ENCODE assay signal across 8 cellular contexts in the genomic region with DNA sequence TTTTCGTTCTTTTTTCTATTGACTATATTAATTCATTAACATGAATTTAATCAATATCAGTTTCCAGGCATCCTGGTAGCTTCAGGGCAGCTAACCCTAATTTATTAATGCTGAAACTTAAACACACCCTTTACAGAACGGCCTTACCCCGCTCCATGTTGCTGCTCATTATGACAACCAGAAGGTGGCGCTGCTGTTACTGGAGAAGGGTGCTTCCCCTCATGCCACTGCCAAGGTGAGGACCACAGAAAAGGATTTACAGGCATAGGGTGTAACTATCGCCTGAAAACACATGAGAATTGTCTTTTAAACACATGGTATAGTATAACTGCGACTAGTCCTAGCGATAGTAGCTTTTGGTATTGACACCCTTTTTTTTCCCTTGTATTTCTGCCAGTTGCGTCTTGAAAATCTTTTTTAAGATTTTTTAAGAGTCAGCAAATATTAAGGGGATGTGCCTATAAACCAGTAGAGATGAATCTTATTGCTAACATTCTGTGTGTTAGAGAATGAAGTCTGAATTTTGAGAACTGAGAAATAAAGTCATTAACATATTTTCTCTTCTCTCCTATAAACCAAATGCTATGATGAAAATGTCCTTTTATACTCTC.
DNase-seq lines count a peak whose midpoint lies in the region; TF ChIP-seq lines count a peak whose summit lies in the region.

No MANE protein-coding gene starts in this region.

- H3K36me3 ChIP-seq in MG63 (no peaks in the 10 kb centered on the region), SU-DHL-6 (ENCODE audit: low read length) (no peaks in the 10 kb centered on the region)

- H3K36me3 Mint-ChIP-seq in immature natural killer cell: no peaks in the 10 kb centered on the region

- H3K27me3 Mint-ChIP-seq in immature natural killer cell (ENCODE audit: low read depth in 3 of 3): peaks cover 0 to 2% (median 2%) of the 10 kb centered on the region in 3 donors

- H3K79me2 ChIP-seq in SU-DHL-6 (ENCODE audit: insufficient read depth, low read length): no peaks in the 10 kb centered on the region

- H3K4me1 Mint-ChIP-seq in immature natural killer cell: no peaks in the 10 kb centered on the region

- no peak overlapping the region for H2AFZ ChIP-seq in SU-DHL-6 (ENCODE audit: low read depth, low read length, severe bottlenecking)

- H3K27ac Mint-ChIP-seq in immature natural killer cell: no peak overlapping the region

- H3K4me3 ChIP-seq in HFF-Myc (replicated peaks; ENCODE audit: low read depth, low read length): no peak overlapping the region
- H3K4me3 ChIP-seq in MG63: no peak overlapping the region
- H3K4me3 ChIP-seq in SU-DHL-6 (ENCODE audit: insufficient read depth, low read length, poor library complexity, severe bottlenecking): no peak overlapping the region

- H3K4me3 Mint-ChIP-seq in immature natural killer cell: no peak overlapping the region

- H3K27me3 ChIP-seq in MG63 (no peaks in the 10 kb centered on the region), SU-DHL-6 (ENCODE audit: low read length) (no peaks in the 10 kb centered on the region)

- H3K9me3 ChIP-seq in MG63: no peaks in the 10 kb centered on the region
- H3K9me3 ChIP-seq in SU-DHL-6 (ENCODE audit: insufficient read depth, low read length): no peaks in the 10 kb centered on the region

- DNase-seq in NCI-H524 (lab: John Stamatoyannopoulos, UW) (peak; percentile 43 to 53), NCI-H524 treated with DMSO at 0.1 percent for 48 hours (lab: John Stamatoyannopoulos, UW) (no peak), HFF-Myc (ENCODE audit: extremely low read depth, low read depth) (peak; percentile 60), MG63 (peak; percentile 38), anterior cingulate cortex (lab: John Stamatoyannopoulos, UW) (peak in 45 of 58 donors; percentile 2 to 68 (median 29)), immature natural killer cell (peak; percentile 10 to 24 (median 19))
- DNase-seq in stimulated activated CD4-positive, alpha-beta T cell treated with anti-CD3 and anti-CD28 coated beads, Interleukin-1b, Interleukin-23, amount 100 ng/mL, for 24 hours (ENCODE audit: low read depth in 4 of 4, low spot score in 1 of 4): peak; percentile 38 to 49 (median 41)

- H4K20me1 ChIP-seq in SU-DHL-6 (ENCODE audit: low read depth, low read length): no peaks in the 10 kb centered on the region

- H3F3A ChIP-seq in SU-DHL-6 (ENCODE audit: insufficient read depth): no peaks in the 10 kb centered on the region

- no peaks in the 10 kb centered on the region for H3K9me2 ChIP-seq in SU-DHL-6 (replicated peaks; ENCODE audit: insufficient read depth, low read length)

- H3K9ac ChIP-seq in SU-DHL-6 (ENCODE audit: low read length): no peak overlapping the region

- no peaks in the 10 kb centered on the region for H3K9me3 Mint-ChIP-seq in immature natural killer cell

- H3K4me2 ChIP-seq in SU-DHL-6 (ENCODE audit: low read depth, low read length, poor library complexity, severe bottlenecking): no peak overlapping the region

- TF ChIP-seq CTCF in HFF-Myc (IDR thresholded peaks at IDR 0.05; ENCODE audit: low read depth, low read length, missing control alignments) (peak; percentile 90), SU-DHL-6 (IDR thresholded peaks at IDR 0.05; ENCODE audit: insufficient read depth, low read length, poor library complexity, severe bottlenecking) (peak; percentile 64)

- no peak overlapping the region for H3K27ac ChIP-seq in SU-DHL-6 (ENCODE audit: low read depth, low read length)
